In the genomic region with DNA sequence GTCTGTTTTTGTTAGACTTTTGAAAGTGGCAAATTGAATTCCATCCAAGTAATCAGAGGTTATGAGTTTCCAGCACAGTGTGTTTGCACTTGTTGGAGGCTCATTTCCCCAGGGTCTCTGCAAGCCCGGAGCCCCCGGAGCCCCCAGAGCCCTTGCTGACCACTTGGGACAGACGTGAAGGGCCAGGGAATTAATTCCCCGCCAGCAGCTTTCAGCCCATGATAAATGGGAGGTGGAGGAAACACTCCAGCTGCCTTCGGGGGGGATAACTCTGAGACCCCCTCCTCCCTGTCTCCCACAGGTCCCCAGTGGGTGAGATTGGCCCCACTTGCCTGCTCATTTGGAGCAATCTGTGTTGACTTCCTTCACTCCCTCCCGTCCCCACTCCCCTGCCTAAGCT, we compare ENCODE assay signal across 24 cellular contexts.
"Had no signal": no experiment of that assay in that cellular context is flagged by ENCODE, and none has a peak within 500 bp of the region (broad histone marks: within the 10 kb centered on the region; RNA-seq: fewer than 3 reads in every experiment).

No MANE protein-coding gene starts in this region.

- H3K27ac ChIP-seq: brain microvascular endothelial cell, PC-9, RWPE1 had no signal

- DNase-seq: activated CD4-positive, alpha-beta T cell treated with anti-CD3 and anti-CD28 coated beads, Interleukin-2, amount 10 ng/mL, durations not matched to agents 24 days and 14 days; activated CD4-positive, alpha-beta T cell treated with anti-CD3 and anti-CD28 coated beads, Interleukin-2, amount 50 U/mL, for 4 hours; activated CD8-positive, alpha-beta T cell treated with anti-CD3 and anti-CD28 coated beads for 36 hours; activated effector memory CD4-positive, alpha-beta T cell treated with Interleukin-2 at 50 U/mL for 16 hours; activated naive CD4-positive, alpha-beta T cell; activated naive CD4-positive, alpha-beta T cell treated with anti-CD3 and anti-CD28 coated beads, Interleukin-2, amount 50 U/mL, for 16 hours; activated naive CD8-positive, alpha-beta T cell treated with anti-CD3 and anti-CD28 coated beads for 36 hours; activated T-cell treated with anti-CD3 and anti-CD28 coated beads, Interleukin-2, amount 50 U/mL, for 48 hours; amniotic stem cell; aorta; brain microvascular endothelial cell; central memory CD4-positive, alpha-beta T cell; IMR-90; NCI-H1105 treated with DMSO at 0.1 percent for 48 hours; NCI-H146; NCI-H187; NCI-H2029 treated with DMSO at 0.1 percent for 48 hours; NCI-H226; NCI-H446 treated with DMSO at 0.1 percent for 48 hours; NCI-H524; PC-9; SIG-M5 had no signal

- H3K4me3 ChIP-seq: K562, PC-9 had no signal
